In genomic region chr20:14617123-14617522, GRCh38 we compare ENCODE assay signal across 29 cellular contexts.
DNase-seq lines count a peak whose midpoint lies in the region; FAIRE-seq and TF ChIP-seq lines count a peak whose summit lies in the region.
"Had no signal": no experiment of that assay in that cellular context is flagged by ENCODE, and none has a peak within 500 bp of the region (broad histone marks: within the 10 kb centered on the region; RNA-seq: fewer than 3 reads in every experiment).

No MANE protein-coding gene starts in this region.

- H3K9ac ChIP-seq in astrocyte (ENCODE audit: low read length), result no peak overlapping the region
- H3K9ac ChIP-seq: BLaER1 treated with 17β-estradiol and CSF1 and Interleukin-3, amounts not matched to agents 10 nM and 100 nM had no signal

- no peaks in the 10 kb centered on the region for H3K4me1 ChIP-seq in astrocyte (ENCODE audit: insufficient read depth, low read length)
- H3K4me1 ChIP-seq: BLaER1 treated with 17β-estradiol and CSF1 and Interleukin-3, amounts not matched to agents 10 nM and 100 nM; body of pancreas; thyroid gland had no signal

- no peak for TF ChIP-seq CTCF in astrocyte (IDR thresholded peaks at IDR 0.05; ENCODE audit: insufficient read depth, low read depth, low read length)

- peaks cover 2% of the 10 kb centered on the region for H3K9me3 Mint-ChIP-seq in astrocyte (ENCODE audit: unreplicated experiment)
- H3K9me3 Mint-ChIP-seq: activated CD4-positive, alpha-beta T cell treated with anti-CD3 and anti-CD28 coated beads, Interleukin-2, amount 10 ng/mL, durations not matched to agents 7 days and 5 days had no signal

- H3K4me3 Mint-ChIP-seq in astrocyte (ENCODE audit: unreplicated experiment), result no peak overlapping the region
- H3K4me3 Mint-ChIP-seq: activated CD4-positive, alpha-beta T cell treated with anti-CD3 and anti-CD28 coated beads, Interleukin-2, amount 10 ng/mL, durations not matched to agents 7 days and 5 days; activated T-cell treated with anti-CD3 and anti-CD28 coated beads, Interleukin-2, amount 50 U/mL, for 24 hours; HFFc6; natural killer cell; stimulated activated naive CD8-positive, alpha-beta T cell treated with anti-CD3 and anti-CD28 coated beads, Interleukin-15, amount 100 ng/mL, for 72 hours had no signal

- H3K9me3 ChIP-seq in astrocyte (ENCODE audit: insufficient read depth, low read depth, low read length), result no peaks in the 10 kb centered on the region
- H3K9me3 ChIP-seq: body of pancreas, Caco-2, thyroid gland had no signal

- no peak overlapping the region for H3K27ac Mint-ChIP-seq in astrocyte (ENCODE audit: unreplicated experiment)
- H3K27ac Mint-ChIP-seq: activated CD4-positive, alpha-beta T cell treated with anti-CD3 and anti-CD28 coated beads, Interleukin-2, amount 10 ng/mL, durations not matched to agents 7 days and 5 days; activated T-cell treated with anti-CD3 and anti-CD28 coated beads, Interleukin-2, amount 50 U/mL, for 24 hours; HFFc6; natural killer cell; stimulated activated naive CD8-positive, alpha-beta T cell treated with anti-CD3 and anti-CD28 coated beads, Interleukin-15, amount 100 ng/mL, for 72 hours had no signal

- no peak overlapping the region for H3K4me3 ChIP-seq in astrocyte (ENCODE audit: insufficient read depth, low read depth, low read length)
- H3K4me3 ChIP-seq: BLaER1 treated with 17β-estradiol and CSF1 and Interleukin-3, amounts not matched to agents 10 nM and 100 nM; body of pancreas; skin epidermis; thyroid gland had no signal

- no peaks in the 10 kb centered on the region for H3K27me3 ChIP-seq in astrocyte (ENCODE audit: insufficient read depth, low read length)
- H3K27me3 ChIP-seq: BLaER1 treated with 17β-estradiol and CSF1 and Interleukin-3, amounts not matched to agents 10 nM and 100 nM; body of pancreas; thyroid gland had no signal

- H4K20me1 ChIP-seq in astrocyte (ENCODE audit: insufficient read depth, low read length), result no peaks in the 10 kb centered on the region
- H4K20me1 ChIP-seq: BLaER1 treated with 17β-estradiol and CSF1 and Interleukin-3, amounts not matched to agents 10 nM and 100 nM had no signal

- H3K27me3 Mint-ChIP-seq in astrocyte (ENCODE audit: low read depth, unreplicated experiment), result no peaks in the 10 kb centered on the region
- H3K27me3 Mint-ChIP-seq: activated CD4-positive, alpha-beta T cell treated with anti-CD3 and anti-CD28 coated beads, Interleukin-2, amount 10 ng/mL, durations not matched to agents 7 days and 5 days; activated T-cell treated with anti-CD3 and anti-CD28 coated beads, Interleukin-2, amount 50 U/mL, for 24 hours; stimulated activated naive CD8-positive, alpha-beta T cell treated with anti-CD3 and anti-CD28 coated beads, Interleukin-15, amount 100 ng/mL, for 72 hours had no signal

- H3K4me1 Mint-ChIP-seq in astrocyte (ENCODE audit: low read depth, unreplicated experiment), result peaks cover 5% of the 10 kb centered on the region
- H3K4me1 Mint-ChIP-seq: activated CD4-positive, alpha-beta T cell treated with anti-CD3 and anti-CD28 coated beads, Interleukin-2, amount 10 ng/mL, durations not matched to agents 7 days and 5 days; natural killer cell; stimulated activated naive CD8-positive, alpha-beta T cell treated with anti-CD3 and anti-CD28 coated beads, Interleukin-15, amount 100 ng/mL, for 72 hours had no signal

- H3K79me2 ChIP-seq in astrocyte (ENCODE audit: insufficient read depth, low read length), result no peaks in the 10 kb centered on the region

- H2AFZ ChIP-seq in astrocyte (ENCODE audit: low read depth, low read length), result no peak overlapping the region

- H3K4me2 ChIP-seq in astrocyte (ENCODE audit: low read length), result no peak overlapping the region
- H3K4me2 ChIP-seq: BLaER1 treated with 17β-estradiol and CSF1 and Interleukin-3, amounts not matched to agents 10 nM and 100 nM had no signal

- H3K36me3 ChIP-seq in astrocyte (ENCODE audit: insufficient read depth, low read length), result no peaks in the 10 kb centered on the region
- H3K36me3 ChIP-seq: BLaER1 treated with 17β-estradiol and CSF1 and Interleukin-3, amounts not matched to agents 10 nM and 100 nM; thyroid gland; WERI-Rb-1 had no signal

- H3K36me3 Mint-ChIP-seq in astrocyte (ENCODE audit: low read depth, unreplicated experiment), result no peaks in the 10 kb centered on the region

- FAIRE-seq in astrocyte (lab: Jason Lieb, UNC) (no peak), islet of Langerhans (lab: Jason Lieb, UNC) (peak; percentile 9)
- FAIRE-seq: GM12891 had no signal

- H3K27ac ChIP-seq in astrocyte (ENCODE audit: low read depth, low read length), result no peak overlapping the region
- no peak overlapping the region for H3K27ac ChIP-seq in caudate nucleus (ENCODE audit: low read depth, low read length)
- H3K27ac ChIP-seq: BLaER1 treated with 17β-estradiol and CSF1 and Interleukin-3, amounts not matched to agents 10 nM and 100 nM; body of pancreas; skin epidermis; thyroid gland; WERI-Rb-1 had no signal

- DNase-seq in DMS53 (lab: John Stamatoyannopoulos, UW) (peak; percentile 45), astrocyte (ENCODE audit: low read depth) (peak; percentile 6), renal cortical epithelial cell (ENCODE audit: low read depth) (peak; percentile 95), hippocampal formation (lab: John Stamatoyannopoulos, UW) (no peak), caudate nucleus (lab: John Stamatoyannopoulos, UW) (no peak)
- no peak for DNase-seq in activated CD4-positive, alpha-beta T cell treated with anti-CD3 and anti-CD28 coated beads for 1 hour
- DNase-seq: activated CD4-positive, alpha-beta T cell treated with anti-CD3 and anti-CD28 coated beads, Interleukin-2, amount 10 ng/mL, durations not matched to agents 7 days and 5 days; activated gamma-delta T cell; activated T-cell treated with anti-CD3 and anti-CD28 coated beads, Interleukin-2, amount 50 U/mL, for 24 hours; body of pancreas; Caco-2; HFFc6; IMR-90; natural killer cell; NCI-H1092; NCI-H187; NCI-H2171 treated with DMSO at 0.1 percent for 48 hours; NCI-H526; retina; stimulated activated CD8-positive, alpha-beta memory T cell treated with anti-CD3 and anti-CD28 coated beads, Interleukin-4, amount 100 ng/mL, for 48 hours; stimulated activated naive CD8-positive, alpha-beta T cell treated with anti-CD3 and anti-CD28 coated beads, Interleukin-15, amount 100 ng/mL, for 72 hours; SW 1271; T-helper 9 cell; thyroid gland; WERI-Rb-1 had no signal

Comparison
In these comparisons a context has a peak if more than half of its experiments do, and no peak if none do; other contexts are left out.
1. DNase-seq: peak in DMS53 (single experiment), astrocyte (single experiment) and renal cortical epithelial cell (single experiment); none in hippocampal formation (0 of 2), activated CD4-positive, alpha-beta T cell treated with anti-CD3 and anti-CD28 coated beads for 1 hour (single experiment) and caudate nucleus (0 of 61).